ENCODE assay signal across 1 cellular context in genomic region chr13:31014461-31014860, GRCh38.
TF ChIP-seq lines count a peak whose summit lies in the region.

No MANE protein-coding gene starts in this region.

TF ChIP-seq in GM23338, 12 proteins besides CTCF, POLR2A, EP300 and RAD21 (continued from another document):
- TF ChIP-seq ETS1 (IDR thresholded peaks at IDR 0.05): no peak
- TF ChIP-seq REST (IDR thresholded peaks at IDR 0.05; ENCODE audit: unreplicated experiment): no peak
- TF ChIP-seq CREB1 (CRISPR knock-in tag; IDR thresholded peaks at IDR 0.05; ENCODE audit: low read depth): no peak
- no peak for TF ChIP-seq EZH2 (IDR thresholded peaks at IDR 0.05; ENCODE audit: low read depth, unreplicated experiment)
- no peak for TF ChIP-seq STAT1 (IDR thresholded peaks at IDR 0.05; ENCODE audit: unreplicated experiment)
- TF ChIP-seq ZNF114 (CRISPR knock-in tag; IDR thresholded peaks at IDR 0.05): no peak
- TF ChIP-seq POLR2AphosphoS5 (IDR thresholded peaks at IDR 0.05; ENCODE audit: low read depth): no peak
- no peak for TF ChIP-seq NANOG (IDR thresholded peaks at IDR 0.05; ENCODE audit: borderline replicate concordance)
- TF ChIP-seq JUNB (IDR thresholded peaks at IDR 0.05; ENCODE audit: unreplicated experiment): no peak
- no peak for TF ChIP-seq EZH2phosphoT487 (IDR thresholded peaks at IDR 0.05; ENCODE audit: unreplicated experiment)
- no peak for TF ChIP-seq ZNF331 (CRISPR knock-in tag; IDR thresholded peaks at IDR 0.05; ENCODE audit: low read depth)
